In the genomic region with DNA sequence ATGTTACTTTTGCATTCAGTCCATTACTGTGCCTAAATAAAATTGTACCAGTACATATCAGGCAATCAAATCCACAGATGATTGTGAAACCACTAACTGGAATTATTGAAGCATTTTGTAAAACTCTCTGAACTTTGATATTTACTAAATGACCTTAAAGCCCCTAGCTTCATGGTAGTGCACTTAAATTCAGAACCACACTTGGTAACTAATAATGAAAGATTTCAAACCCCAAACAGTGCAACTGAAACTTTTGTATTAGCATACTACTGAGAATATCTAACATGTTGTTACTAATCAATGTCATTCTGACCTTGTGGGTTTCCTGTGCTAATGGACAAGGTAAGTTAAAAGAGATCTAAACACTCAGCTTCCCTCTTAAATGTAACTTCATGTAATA, we compare ENCODE assay signal across 19 cellular contexts. TPM values are rescaled to one million over a fixed set of nuclear protein-coding genes. Genes with fewer than 3 reads are reported as not detected.
DNase-seq lines count a peak whose midpoint lies in the region; ATAC-seq, FAIRE-seq and TF ChIP-seq lines count a peak whose summit lies in the region.
"Had no signal": no experiment of that assay in that cellular context is flagged by ENCODE, and none has a peak within 500 bp of the region (broad histone marks: within the 10 kb centered on the region; RNA-seq: fewer than 3 reads in every experiment).

TSS of gene CFHR3 (plus strand) at position 238 of the 400 bp plus-strand sequence. CDS start at position 285, 47 bp downstream.

- no peak within 1 kb of the TSS for H3K4me3 ChIP-seq in body of pancreas
- H3K4me3 ChIP-seq: smooth muscle cell, transverse colon had no signal

- TF ChIP-seq POLR2A in body of pancreas (IDR thresholded peaks at IDR 0.05), result no peak

- H3K27ac Mint-ChIP-seq in HFFc6, result no peak within 1 kb of the TSS
- H3K27ac Mint-ChIP-seq: activated T-helper 2 cell treated with anti-CD3 and anti-CD28 coated beads, Interferon-gamma antibody, Interleukin-2, Interleukin-4, amounts not matched to agents 10 μg/mL and 5 μg/mL and 100 μg/mL, durations not matched to agents 14 hours and 24 hours and 36 hours; CD4-positive, alpha-beta memory T cell; stimulated activated memory B cell treated with anti-CD40 and anti-IgM and Interleukin-4, amounts not matched to agents 10 μg/mL and 1 μg/mL and 100 μg/mL, for 72 hours had no signal

- TF ChIP-seq CTCF in D721Med (IDR thresholded peaks at IDR 0.05; ENCODE audit: insufficient read depth, missing control alignments), result no peak
- no peak for TF ChIP-seq CTCF in HFFc6 (IDR thresholded peaks at IDR 0.05)
- TF ChIP-seq CTCF in body of pancreas (IDR thresholded peaks at IDR 0.05), result no peak

- H3K4me1 Mint-ChIP-seq in HFFc6 (ENCODE audit: low read depth), result no peaks in the 10 kb centered on the region
- H3K4me1 Mint-ChIP-seq: CD4-positive, alpha-beta memory T cell; stimulated activated memory B cell treated with anti-CD40 and anti-IgM and Interleukin-4, amounts not matched to agents 10 μg/mL and 1 μg/mL and 100 μg/mL, for 72 hours had no signal

- no peaks in the 10 kb centered on the region for H3K9me3 ChIP-seq in body of pancreas
- H3K9me3 ChIP-seq: transverse colon had no signal

- FAIRE-seq in D721Med (lab: Jason Lieb, UNC), result peak; percentile 90

- no peaks in the 10 kb centered on the region for H3K36me3 ChIP-seq in body of pancreas (replicated peaks in 1 of 2; ENCODE audit: insufficient read depth in 1 of 2, low read depth in 2 of 2)
- H3K36me3 ChIP-seq: transverse colon had no signal

- no peaks in the 10 kb centered on the region for H3K27me3 ChIP-seq in body of pancreas
- H3K27me3 ChIP-seq: transverse colon had no signal

- H3K27ac ChIP-seq in body of pancreas, result no peak within 1 kb of the TSS
- H3K27ac ChIP-seq: transverse colon had no signal

- intact Hi-C loops in body of pancreas (cut with DNase I), result no loop called here

- no peaks in the 10 kb centered on the region for H3K27me3 Mint-ChIP-seq in HFFc6 (ENCODE audit: insufficient read depth)
- H3K27me3 Mint-ChIP-seq: CD4-positive, alpha-beta memory T cell; stimulated activated memory B cell treated with anti-CD40 and anti-IgM and Interleukin-4, amounts not matched to agents 10 μg/mL and 1 μg/mL and 100 μg/mL, for 72 hours had no signal

- H3K36me3 Mint-ChIP-seq in HFFc6 (ENCODE audit: low read depth), result no peaks in the 10 kb centered on the region
- H3K36me3 Mint-ChIP-seq: CD4-positive, alpha-beta memory T cell; stimulated activated memory B cell treated with anti-CD40 and anti-IgM and Interleukin-4, amounts not matched to agents 10 μg/mL and 1 μg/mL and 100 μg/mL, for 72 hours had no signal

- DNase-seq in D721Med (ENCODE audit: insufficient read length, low spot score) (no peak), NOMO-1 treated with dmso at 0.1 percent for 144 hours (lab: John Stamatoyannopoulos, UW; ENCODE audit: unreplicated experiment) (no peak), HFFc6 (no peak), NCI-H1105 (lab: John Stamatoyannopoulos, UW) (no peak), body of pancreas (no peak)
- DNase-seq: activated CD8-positive, alpha-beta memory T cell treated with anti-CD3 and anti-CD28 coated beads for 24 hours; CD4-positive, alpha-beta memory T cell; HCEC 1CT; left colon; RPMI8226; T-helper 1 cell; transverse colon had no signal

- H3K4me3 Mint-ChIP-seq in HFFc6, result no peak within 1 kb of the TSS
- H3K4me3 Mint-ChIP-seq: CD4-positive, alpha-beta memory T cell; stimulated activated memory B cell treated with anti-CD40 and anti-IgM and Interleukin-4, amounts not matched to agents 10 μg/mL and 1 μg/mL and 100 μg/mL, for 72 hours had no signal

- H3K4me1 ChIP-seq in body of pancreas, result no peaks in the 10 kb centered on the region
- H3K4me1 ChIP-seq: transverse colon had no signal

- H3K9me3 Mint-ChIP-seq in HFFc6, result no peaks in the 10 kb centered on the region
- H3K9me3 Mint-ChIP-seq: activated T-helper 2 cell treated with anti-CD3 and anti-CD28 coated beads, Interferon-gamma antibody, Interleukin-2, Interleukin-4, amounts not matched to agents 10 μg/mL and 5 μg/mL and 100 μg/mL, durations not matched to agents 14 hours and 24 hours and 36 hours; CD4-positive, alpha-beta memory T cell had no signal

- ATAC-seq in GM19468 (IDR thresholded peaks at IDR 0.05; ENCODE audit: extremely low read depth, unreplicated experiment) (peak; percentile 77), HG02642 (IDR thresholded peaks at IDR 0.05; ENCODE audit: poor library complexity, unreplicated experiment) (peak; percentile 81), HG03457 (IDR thresholded peaks at IDR 0.05; ENCODE audit: unreplicated experiment) (peak; percentile 97), body of pancreas (no peak)
- ATAC-seq: left colon; stimulated activated memory B cell treated with anti-CD40 and anti-IgM and Interleukin-4, amounts not matched to agents 10 μg/mL and 1 μg/mL and 100 μg/mL, for 72 hours had no signal

RNA-seq across cellular contexts. Expression of gene CFHR3, which starts in this region (rescaled TPM):
- total RNA-seq in HFFc6 (2021; fragmentation: NEBNext Ultra II Directional; extraction: Animal tissue kit (Norgen Biotek cat#: 25700)), result not detected
- not detected for total RNA-seq in body of pancreas
- total RNA-seq: activated T-helper 2 cell treated with anti-CD3 and anti-CD28 coated beads, Interferon-gamma antibody, Interleukin-2, Interleukin-4, amounts not matched to agents 10 μg/mL and 5 μg/mL and 100 μg/mL, durations not matched to agents 14 hours and 24 hours and 36 hours; CD4-positive, alpha-beta memory T cell; cerebellum; left colon had no signal
